8 cellular contexts compared by ENCODE assay signal in genomic region chrX:23803931-23804381, GRCh38. TPM values are rescaled to one million over a fixed set of nuclear protein-coding genes. Genes with fewer than 3 reads are reported as not detected.
DNase-seq lines count a peak whose midpoint lies in the region; ATAC-seq and TF ChIP-seq lines count a peak whose summit lies in the region.

No MANE protein-coding gene starts in this region.

- DNase-seq in GM23338 (ENCODE audit: low spot score) (no peak), adipocyte (ENCODE audit: low read depth) (peak; percentile 55), heart left ventricle (peak in 3 of 5 donors; percentile 44 to 62 (median 53)), psoas muscle (peak in 1 of 2 donors; percentile 17), ureter (ENCODE audit: low spot score) (no peak), DMS 273 treated with DMSO at 0.1 percent for 48 hours (lab: John Stamatoyannopoulos, UW) (no peak)

- no peak for ATAC-seq in GM23338
- peak; percentile 81 to 93 (median 88) for ATAC-seq in heart left ventricle
- peak; percentile 61 to 81 (median 80) for ATAC-seq in psoas muscle
- ATAC-seq in GM18511 (IDR thresholded peaks at IDR 0.05; ENCODE audit: unreplicated experiment), result no peak
- ATAC-seq in GM18517 (IDR thresholded peaks at IDR 0.05; ENCODE audit: unreplicated experiment), result no peak

- H3K27ac ChIP-seq in GM23338 (ENCODE audit: low read depth) (no peak overlapping the region), heart left ventricle (peak overlapping the region in 11 of 12 donors; percentile 4 to 84 (median 72)), psoas muscle (no peak overlapping the region)

- no peak for TF ChIP-seq CTCF in GM23338 (conservative IDR thresholded peaks at IDR 0.05; ENCODE audit: low read depth in 2 of 2)
- TF ChIP-seq CTCF in heart left ventricle (IDR thresholded peaks at IDR 0.05), result no peak
- TF ChIP-seq CTCF in psoas muscle (IDR thresholded peaks at IDR 0.05), result no peak

- H3K4me1 Mint-ChIP-seq in GM23338, result peaks cover 8% of the 10 kb centered on the region

- H3K36me3 ChIP-seq in GM23338 (ENCODE audit: insufficient read depth) (no peaks in the 10 kb centered on the region), adipocyte (ENCODE audit: control insufficient read depth, insufficient read depth, low read length, severe bottlenecking) (no peaks in the 10 kb centered on the region), heart left ventricle (no peaks in the 10 kb centered on the region), psoas muscle (ENCODE audit: insufficient read depth in 1 of 2, low read depth in 1 of 2) (no peaks in the 10 kb centered on the region)

- no peaks in the 10 kb centered on the region for H3F3A ChIP-seq in GM23338 (replicated peaks; ENCODE audit: low read depth)

- TF ChIP-seq POLR2A in heart left ventricle (IDR thresholded peaks at IDR 0.05), result no peak

- H3K27me3 ChIP-seq in GM23338 (ENCODE audit: insufficient read depth) (no peaks in the 10 kb centered on the region), adipocyte (replicated peaks; ENCODE audit: control insufficient read depth, insufficient read depth, low read length) (no peaks in the 10 kb centered on the region), heart left ventricle (peaks cover 0 to 4% (median 0%) of the 10 kb centered on the region in 9 donors), psoas muscle (ENCODE audit: insufficient read depth in 3 of 3, low read length in 2 of 3) (no peaks in the 10 kb centered on the region)

- no peaks in the 10 kb centered on the region for H3K9me2 ChIP-seq in GM23338 (ENCODE audit: insufficient read depth)

- no peak overlapping the region for H3K4me2 ChIP-seq in GM23338

- H3K9ac ChIP-seq in adipocyte (ENCODE audit: low read length), result no peak overlapping the region

- no peak overlapping the region for H3K4me3 Mint-ChIP-seq in GM23338

- no peak overlapping the region for H3K27ac Mint-ChIP-seq in GM23338

- H2AFZ ChIP-seq in GM23338, result 0 out of 2 replicates have a peak overlapping the region, but pooled peaks have one; percentile 3

- no peaks in the 10 kb centered on the region for H3K4me1 ChIP-seq in GM23338 (ENCODE audit: insufficient read depth)
- H3K4me1 ChIP-seq in adipocyte (ENCODE audit: control insufficient read depth, insufficient read depth, low read length), result peaks cover 27% of the 10 kb centered on the region
- H3K4me1 ChIP-seq in heart left ventricle, result peaks cover 0 to 18% (median 2%) of the 10 kb centered on the region in 12 donors
- H3K4me1 ChIP-seq in psoas muscle, result no peaks in the 10 kb centered on the region

- no peaks in the 10 kb centered on the region for H3K9me3 Mint-ChIP-seq in GM23338

- intact Hi-C loops in heart left ventricle (cut with DNase I) (loop anchor here in 2 of 10 donors (10.0 kb wide), 1 partner anchor 51 kb away; no protein-coding TSS in a partner anchor), psoas muscle (cut with DNase I) (no loop called here)

- H3K9me3 ChIP-seq in adipocyte (ENCODE audit: control insufficient read depth, low read length), result no peaks in the 10 kb centered on the region
- H3K9me3 ChIP-seq in heart left ventricle, result no peaks in the 10 kb centered on the region
- no peaks in the 10 kb centered on the region for H3K9me3 ChIP-seq in psoas muscle

- no peak overlapping the region for H3K4me3 ChIP-seq in GM23338
- no peak overlapping the region for H3K4me3 ChIP-seq in adipocyte (ENCODE audit: low read length)
- no peak overlapping the region for H3K4me3 ChIP-seq in heart left ventricle
- H3K4me3 ChIP-seq in psoas muscle, result peak overlapping the region; percentile 22

- H4K20me1 ChIP-seq in GM23338 (replicated peaks; ENCODE audit: insufficient read depth), result no peaks in the 10 kb centered on the region

- no peaks in the 10 kb centered on the region for H3K36me3 Mint-ChIP-seq in GM23338 (ENCODE audit: low read depth)

- H3K79me2 ChIP-seq in GM23338 (replicated peaks; ENCODE audit: insufficient read depth), result no peaks in the 10 kb centered on the region

- peaks cover 2% of the 10 kb centered on the region for H3K27me3 Mint-ChIP-seq in GM23338 (ENCODE audit: insufficient read depth, low read depth, poor library complexity)

- 41 to 69% (median 48%) methylated on average over 5 of the region's 5 CpGs for WGBS in heart left ventricle, 4 donors
- 24 to 51% (median 44%) methylated on average over 4 to 5 of the region's 5 CpGs for WGBS in psoas muscle, 3 donors

TF ChIP-seq in GM23338, 12 proteins besides CTCF, POLR2A, EP300 and RAD21 (continues in another document):
- TF ChIP-seq ZNF331 (CRISPR knock-in tag; IDR thresholded peaks at IDR 0.05; ENCODE audit: low read depth) (no peak), STAT1 (IDR thresholded peaks at IDR 0.05; ENCODE audit: unreplicated experiment) (no peak), EZH2 (IDR thresholded peaks at IDR 0.05; ENCODE audit: low read depth, unreplicated experiment) (no peak), EZH2phosphoT487 (IDR thresholded peaks at IDR 0.05; ENCODE audit: unreplicated experiment) (no peak), ZNF462 (CRISPR knock-in tag; IDR thresholded peaks at IDR 0.05) (no peak), POLR2AphosphoS5 (IDR thresholded peaks at IDR 0.05; ENCODE audit: low read depth) (no peak), NANOG (IDR thresholded peaks at IDR 0.05; ENCODE audit: borderline replicate concordance) (no peak), JUNB (IDR thresholded peaks at IDR 0.05; ENCODE audit: unreplicated experiment) (no peak), CREB1 (CRISPR knock-in tag; IDR thresholded peaks at IDR 0.05; ENCODE audit: low read depth) (no peak)

RNA-seq across cellular contexts. Expression of gene SAT1, which starts 21.0 kb away (rescaled TPM):
- 44.1 and 54.5 TPM in 2 replicates for total RNA-seq in GM23338 (2014; rRNA removed; shearing (Covaris generic))
- polyA plus RNA-seq in GM23338 (2016; fragmentation: Nextera tagmentation; extraction: Ambion mirVana), result 91.9 and 101 TPM in 2 replicates
- 100 to 1,000 TPM in 6 of 9 donors, 10 to 100 TPM in 3; 67.0 to 373 (median 154) TPM for total RNA-seq in heart left ventricle
- polyA plus RNA-seq in heart left ventricle, result 100 to 1,000 TPM; 219 to 814 TPM
- 100 to 1,000 TPM in 1 of 4 donors, 10 to 100 TPM in 3; 20.7 to 129 (median 41.7) TPM for total RNA-seq in psoas muscle
- 100 to 1,000 TPM in 1 of 3 donors, 10 to 100 TPM in 2; 42.1 to 109 (median 85.4) TPM for polyA plus RNA-seq in psoas muscle
- total RNA-seq in ureter, result 205 TPM

Comparison
In these comparisons a context has a peak if more than half of its experiments do, and no peak if none do; other contexts are left out.
1. ATAC-seq: peak in heart left ventricle (4 of 4) and psoas muscle (4 of 4); none in GM23338 (single experiment), GM18511 (single experiment) and GM18517 (single experiment).
2. DNase-seq: peak in adipocyte (single experiment) and heart left ventricle (3 of 5); none in GM23338 (single experiment), ureter (single experiment) and DMS 273 treated with DMSO at 0.1 percent for 48 hours (single experiment).
3. H3K27ac ChIP-seq: peak in heart left ventricle (11 of 12); none in GM23338 (single experiment) and psoas muscle (single experiment).